In the genomic region with DNA sequence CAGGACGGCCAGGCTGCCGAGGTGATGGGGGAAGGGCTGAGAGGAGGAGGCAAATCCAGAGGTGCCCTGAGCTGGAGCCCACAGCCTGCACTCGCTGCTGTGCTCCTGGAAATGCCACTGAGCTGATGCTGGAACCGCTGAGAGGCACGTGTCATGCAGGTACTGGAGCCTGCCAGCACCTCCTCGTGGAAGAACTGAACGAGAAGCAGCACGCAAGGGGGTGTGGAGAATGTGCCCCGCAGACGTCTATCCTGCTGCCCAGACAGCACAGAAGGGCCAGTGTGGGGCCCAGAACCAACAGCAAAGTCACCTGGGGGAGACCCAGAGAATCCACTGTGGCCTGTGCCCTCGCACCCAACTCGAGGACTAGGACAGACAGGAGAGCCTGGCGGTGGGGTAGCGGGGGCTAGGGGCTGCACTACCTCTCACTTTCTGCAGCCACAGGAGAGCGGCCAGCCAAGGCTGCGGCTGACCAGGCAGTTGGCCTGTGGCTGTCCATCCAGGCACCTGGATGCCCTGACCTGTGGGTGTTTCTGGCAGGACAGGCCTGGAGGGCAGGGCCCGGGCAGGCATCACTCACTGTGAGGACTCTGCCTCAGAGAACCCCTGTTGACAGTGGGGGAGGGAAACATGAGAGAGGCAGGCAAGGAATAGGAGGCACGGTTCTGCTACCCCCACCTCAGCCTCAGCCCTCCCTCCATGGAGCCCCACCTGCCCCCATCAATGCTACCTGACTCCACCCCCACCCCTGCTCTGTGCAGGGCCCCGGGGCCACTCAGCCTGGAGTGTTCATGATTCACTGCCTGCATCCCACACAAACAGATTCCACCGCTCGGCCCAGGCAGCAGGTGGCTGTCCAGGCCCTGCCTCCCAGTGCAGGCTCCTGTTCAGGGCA, we compare ENCODE assay signal across 1 cellular context.
TF ChIP-seq lines count a peak whose summit lies in the region.

No MANE protein-coding gene starts in this region.

TF ChIP-seq in GM23338, 12 proteins besides CTCF, POLR2A, EP300 and RAD21:
- TF ChIP-seq, protein P1, sequence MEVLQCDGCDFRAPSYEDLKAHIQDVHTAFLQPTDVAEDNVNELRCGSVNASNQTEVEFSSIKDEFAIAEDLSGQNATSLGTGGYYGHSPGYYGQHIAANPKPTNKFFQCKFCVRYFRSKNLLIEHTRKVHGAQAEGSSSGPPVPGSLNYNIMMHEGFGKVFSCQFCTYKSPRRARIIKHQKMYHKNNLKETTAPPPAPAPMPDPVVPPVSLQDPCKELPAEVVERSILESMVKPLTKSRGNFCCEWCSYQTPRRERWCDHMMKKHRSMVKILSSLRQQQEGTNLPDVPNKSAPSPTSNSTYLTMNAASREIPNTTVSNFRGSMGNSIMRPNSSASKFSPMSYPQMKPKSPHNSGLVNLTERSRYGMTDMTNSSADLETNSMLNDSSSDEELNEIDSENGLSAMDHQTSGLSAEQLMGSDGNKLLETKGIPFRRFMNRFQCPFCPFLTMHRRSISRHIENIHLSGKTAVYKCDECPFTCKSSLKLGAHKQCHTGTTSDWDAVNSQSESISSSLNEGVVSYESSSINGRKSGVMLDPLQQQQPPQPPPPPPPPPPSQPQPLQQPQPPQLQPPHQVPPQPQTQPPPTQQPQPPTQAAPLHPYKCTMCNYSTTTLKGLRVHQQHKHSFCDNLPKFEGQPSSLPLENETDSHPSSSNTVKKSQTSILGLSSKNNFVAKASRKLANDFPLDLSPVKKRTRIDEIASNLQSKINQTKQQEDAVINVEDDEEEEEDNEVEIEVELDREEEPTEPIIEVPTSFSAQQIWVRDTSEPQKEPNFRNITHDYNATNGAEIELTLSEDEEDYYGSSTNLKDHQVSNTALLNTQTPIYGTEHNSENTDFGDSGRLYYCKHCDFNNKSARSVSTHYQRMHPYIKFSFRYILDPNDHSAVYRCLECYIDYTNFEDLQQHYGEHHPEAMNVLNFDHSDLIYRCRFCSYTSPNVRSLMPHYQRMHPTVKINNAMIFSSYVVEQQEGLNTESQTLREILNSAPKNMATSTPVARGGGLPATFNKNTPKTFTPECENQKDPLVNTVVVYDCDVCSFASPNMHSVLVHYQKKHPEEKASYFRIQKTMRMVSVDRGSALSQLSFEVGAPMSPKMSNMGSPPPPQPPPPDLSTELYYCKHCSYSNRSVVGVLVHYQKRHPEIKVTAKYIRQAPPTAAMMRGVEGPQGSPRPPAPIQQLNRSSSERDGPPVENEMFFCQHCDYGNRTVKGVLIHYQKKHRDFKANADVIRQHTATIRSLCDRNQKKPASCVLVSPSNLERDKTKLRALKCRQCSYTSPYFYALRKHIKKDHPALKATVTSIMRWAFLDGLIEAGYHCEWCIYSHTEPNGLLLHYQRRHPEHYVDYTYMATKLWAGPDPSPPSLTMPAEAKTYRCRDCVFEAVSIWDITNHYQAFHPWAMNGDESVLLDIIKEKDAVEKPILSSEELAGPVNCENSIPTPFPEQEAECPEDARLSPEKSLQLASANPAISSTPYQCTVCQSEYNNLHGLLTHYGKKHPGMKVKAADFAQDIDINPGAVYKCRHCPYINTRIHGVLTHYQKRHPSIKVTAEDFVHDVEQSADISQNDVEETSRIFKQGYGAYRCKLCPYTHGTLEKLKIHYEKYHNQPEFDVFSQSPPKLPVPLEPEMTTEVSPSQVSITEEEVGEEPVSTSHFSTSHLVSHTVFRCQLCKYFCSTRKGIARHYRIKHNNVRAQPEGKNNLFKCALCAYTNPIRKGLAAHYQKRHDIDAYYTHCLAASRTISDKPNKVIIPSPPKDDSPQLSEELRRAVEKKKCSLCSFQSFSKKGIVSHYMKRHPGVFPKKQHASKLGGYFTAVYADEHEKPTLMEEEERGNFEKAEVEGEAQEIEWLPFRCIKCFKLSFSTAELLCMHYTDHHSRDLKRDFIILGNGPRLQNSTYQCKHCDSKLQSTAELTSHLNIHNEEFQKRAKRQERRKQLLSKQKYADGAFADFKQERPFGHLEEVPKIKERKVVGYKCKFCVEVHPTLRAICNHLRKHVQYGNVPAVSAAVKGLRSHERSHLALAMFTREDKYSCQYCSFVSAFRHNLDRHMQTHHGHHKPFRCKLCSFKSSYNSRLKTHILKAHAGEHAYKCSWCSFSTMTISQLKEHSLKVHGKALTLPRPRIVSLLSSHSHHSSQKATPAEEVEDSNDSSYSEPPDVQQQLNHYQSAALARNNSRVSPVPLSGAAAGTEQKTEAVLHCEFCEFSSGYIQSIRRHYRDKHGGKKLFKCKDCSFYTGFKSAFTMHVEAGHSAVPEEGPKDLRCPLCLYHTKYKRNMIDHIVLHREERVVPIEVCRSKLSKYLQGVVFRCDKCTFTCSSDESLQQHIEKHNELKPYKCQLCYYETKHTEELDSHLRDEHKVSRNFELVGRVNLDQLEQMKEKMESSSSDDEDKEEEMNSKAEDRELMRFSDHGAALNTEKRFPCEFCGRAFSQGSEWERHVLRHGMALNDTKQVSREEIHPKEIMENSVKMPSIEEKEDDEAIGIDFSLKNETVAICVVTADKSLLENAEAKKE (CRISPR knock-in tag; IDR thresholded peaks at IDR 0.05), result no peak
- no peak for TF ChIP-seq EZH2 (IDR thresholded peaks at IDR 0.05; ENCODE audit: low read depth, unreplicated experiment)
- TF ChIP-seq STAT1 (IDR thresholded peaks at IDR 0.05; ENCODE audit: unreplicated experiment), result no peak
- no peak for TF ChIP-seq JUNB (IDR thresholded peaks at IDR 0.05; ENCODE audit: unreplicated experiment)
- TF ChIP-seq, protein P2, sequence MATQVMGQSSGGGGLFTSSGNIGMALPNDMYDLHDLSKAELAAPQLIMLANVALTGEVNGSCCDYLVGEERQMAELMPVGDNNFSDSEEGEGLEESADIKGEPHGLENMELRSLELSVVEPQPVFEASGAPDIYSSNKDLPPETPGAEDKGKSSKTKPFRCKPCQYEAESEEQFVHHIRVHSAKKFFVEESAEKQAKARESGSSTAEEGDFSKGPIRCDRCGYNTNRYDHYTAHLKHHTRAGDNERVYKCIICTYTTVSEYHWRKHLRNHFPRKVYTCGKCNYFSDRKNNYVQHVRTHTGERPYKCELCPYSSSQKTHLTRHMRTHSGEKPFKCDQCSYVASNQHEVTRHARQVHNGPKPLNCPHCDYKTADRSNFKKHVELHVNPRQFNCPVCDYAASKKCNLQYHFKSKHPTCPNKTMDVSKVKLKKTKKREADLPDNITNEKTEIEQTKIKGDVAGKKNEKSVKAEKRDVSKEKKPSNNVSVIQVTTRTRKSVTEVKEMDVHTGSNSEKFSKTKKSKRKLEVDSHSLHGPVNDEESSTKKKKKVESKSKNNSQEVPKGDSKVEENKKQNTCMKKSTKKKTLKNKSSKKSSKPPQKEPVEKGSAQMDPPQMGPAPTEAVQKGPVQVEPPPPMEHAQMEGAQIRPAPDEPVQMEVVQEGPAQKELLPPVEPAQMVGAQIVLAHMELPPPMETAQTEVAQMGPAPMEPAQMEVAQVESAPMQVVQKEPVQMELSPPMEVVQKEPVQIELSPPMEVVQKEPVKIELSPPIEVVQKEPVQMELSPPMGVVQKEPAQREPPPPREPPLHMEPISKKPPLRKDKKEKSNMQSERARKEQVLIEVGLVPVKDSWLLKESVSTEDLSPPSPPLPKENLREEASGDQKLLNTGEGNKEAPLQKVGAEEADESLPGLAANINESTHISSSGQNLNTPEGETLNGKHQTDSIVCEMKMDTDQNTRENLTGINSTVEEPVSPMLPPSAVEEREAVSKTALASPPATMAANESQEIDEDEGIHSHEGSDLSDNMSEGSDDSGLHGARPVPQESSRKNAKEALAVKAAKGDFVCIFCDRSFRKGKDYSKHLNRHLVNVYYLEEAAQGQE (IDR thresholded peaks at IDR 0.05; ENCODE audit: unreplicated experiment), result no peak
- TF ChIP-seq, protein P3, sequence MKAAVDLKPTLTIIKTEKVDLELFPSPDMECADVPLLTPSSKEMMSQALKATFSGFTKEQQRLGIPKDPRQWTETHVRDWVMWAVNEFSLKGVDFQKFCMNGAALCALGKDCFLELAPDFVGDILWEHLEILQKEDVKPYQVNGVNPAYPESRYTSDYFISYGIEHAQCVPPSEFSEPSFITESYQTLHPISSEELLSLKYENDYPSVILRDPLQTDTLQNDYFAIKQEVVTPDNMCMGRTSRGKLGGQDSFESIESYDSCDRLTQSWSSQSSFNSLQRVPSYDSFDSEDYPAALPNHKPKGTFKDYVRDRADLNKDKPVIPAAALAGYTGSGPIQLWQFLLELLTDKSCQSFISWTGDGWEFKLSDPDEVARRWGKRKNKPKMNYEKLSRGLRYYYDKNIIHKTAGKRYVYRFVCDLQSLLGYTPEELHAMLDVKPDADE (IDR thresholded peaks at IDR 0.05), result no peak
- no peak for TF ChIP-seq EZH2phosphoT487 (IDR thresholded peaks at IDR 0.05; ENCODE audit: unreplicated experiment)
